ENCODE assay signal across 28 cellular contexts in the genomic region with DNA sequence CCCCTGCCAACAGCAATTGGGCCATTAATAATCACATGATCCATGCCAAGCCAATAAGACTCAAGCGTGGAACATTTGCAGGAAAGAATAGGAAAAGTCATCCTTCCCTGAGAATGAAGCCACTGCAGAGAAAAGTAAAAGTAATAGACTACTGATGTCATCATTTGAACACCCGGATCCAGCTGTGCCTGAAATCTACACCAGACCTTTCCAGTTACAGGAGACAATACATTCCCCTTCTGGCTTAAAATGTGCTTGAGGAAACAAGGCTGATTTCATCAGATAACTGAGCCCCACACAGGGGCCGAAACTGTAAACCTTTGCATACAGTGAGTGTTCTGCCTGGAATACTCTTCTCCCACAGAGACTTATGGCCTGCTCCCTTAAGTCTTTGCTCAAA.
"Had no signal": no experiment of that assay in that cellular context is flagged by ENCODE, and none has a peak within 500 bp of the region (broad histone marks: within the 10 kb centered on the region; RNA-seq: fewer than 3 reads in every experiment).

No MANE protein-coding gene starts in this region.

- H3K4me1 ChIP-seq: prostate gland had no signal

- H3K27ac ChIP-seq: body of pancreas, colonic mucosa, epithelial cell of prostate, esophagus squamous epithelium, hepatocyte, pancreas, prostate gland, skin epidermis, thoracic aorta, vagina had no signal

- FAIRE-seq: endometrium, pancreas had no signal

- H2AFZ ChIP-seq: hepatocyte had no signal

- H3K79me2 ChIP-seq: hepatocyte had no signal

- DNase-seq: activated CD8-positive, alpha-beta memory T cell treated with anti-CD3 and anti-CD28 coated beads, Interleukin-2, amount 10 ng/mL, durations not matched to agents 7 days and 5 days; activated CD8-positive, alpha-beta T cell treated with anti-CD3 and anti-CD28 coated beads, Interleukin-2, amount 10 ng/mL, durations not matched to agents 7 days and 5 days; activated naive CD8-positive, alpha-beta T cell treated with anti-CD3 and anti-CD28 coated beads, Interleukin-2, amount 50 U/mL, for 24 hours; activated T-cell treated with anti-CD3 and anti-CD28 coated beads, Interleukin-2, amount 50 U/mL, for 48 hours; anterior cingulate cortex; body of pancreas; cerebellar nuclear complex; colonic mucosa; effector CD8-positive, alpha-beta T cell; esophagus squamous epithelium; left cardiac atrium; mesenchymal stem cell; naive thymus-derived CD8-positive, alpha-beta T cell; nucleus accumbens; pancreas; retina; stimulated activated CD4-positive, alpha-beta T cell treated with anti-CD3 and anti-CD28 coated beads, Interleukin-12 subunit alpha, Interleukin-12 subunit beta, amount 100 ng/mL, for 4 hours; stimulated activated CD4-positive, alpha-beta T cell treated with anti-CD3 and anti-CD28 coated beads, Interleukin-4, amount 100 ng/mL, for 24 hours had no signal

- H3K36me3 ChIP-seq: colonic mucosa, pancreas, prostate gland, thoracic aorta, vagina had no signal

- H3K27me3 ChIP-seq: body of pancreas, colonic mucosa, gastroesophageal sphincter, hepatocyte, pancreas, vagina had no signal

- ATAC-seq: activated CD8-positive, alpha-beta memory T cell treated with anti-CD3 and anti-CD28 coated beads, Interleukin-2, amount 10 ng/mL, durations not matched to agents 7 days and 5 days; activated CD8-positive, alpha-beta T cell treated with anti-CD3 and anti-CD28 coated beads, Interleukin-2, amount 10 ng/mL, durations not matched to agents 7 days and 5 days; activated naive CD8-positive, alpha-beta T cell treated with anti-CD3 and anti-CD28 coated beads, Interleukin-2, amount 50 U/mL, for 24 hours; body of pancreas; gastroesophageal sphincter; left cardiac atrium; naive thymus-derived CD8-positive, alpha-beta T cell; pancreas; sciatic nerve; stimulated activated effector memory CD8-positive, alpha-beta T cell treated with anti-CD3 and anti-CD28 coated beads, Interleukin-12 subunit alpha, Interleukin-12 subunit beta, amount 100 ng/mL, for 72 hours had no signal

- H3K4me2 ChIP-seq: hepatocyte had no signal

- H3K9me3 ChIP-seq: body of pancreas, colonic mucosa, esophagus squamous epithelium, gastroesophageal sphincter, pancreas, prostate gland, thoracic aorta, vagina had no signal

- H3K4me3 ChIP-seq: body of pancreas, colonic mucosa, esophagus squamous epithelium, gastroesophageal sphincter, hepatocyte, pancreas, prostate gland, skin epidermis, thoracic aorta, vagina had no signal
